8 cellular contexts compared by ENCODE assay signal in the genomic region with DNA sequence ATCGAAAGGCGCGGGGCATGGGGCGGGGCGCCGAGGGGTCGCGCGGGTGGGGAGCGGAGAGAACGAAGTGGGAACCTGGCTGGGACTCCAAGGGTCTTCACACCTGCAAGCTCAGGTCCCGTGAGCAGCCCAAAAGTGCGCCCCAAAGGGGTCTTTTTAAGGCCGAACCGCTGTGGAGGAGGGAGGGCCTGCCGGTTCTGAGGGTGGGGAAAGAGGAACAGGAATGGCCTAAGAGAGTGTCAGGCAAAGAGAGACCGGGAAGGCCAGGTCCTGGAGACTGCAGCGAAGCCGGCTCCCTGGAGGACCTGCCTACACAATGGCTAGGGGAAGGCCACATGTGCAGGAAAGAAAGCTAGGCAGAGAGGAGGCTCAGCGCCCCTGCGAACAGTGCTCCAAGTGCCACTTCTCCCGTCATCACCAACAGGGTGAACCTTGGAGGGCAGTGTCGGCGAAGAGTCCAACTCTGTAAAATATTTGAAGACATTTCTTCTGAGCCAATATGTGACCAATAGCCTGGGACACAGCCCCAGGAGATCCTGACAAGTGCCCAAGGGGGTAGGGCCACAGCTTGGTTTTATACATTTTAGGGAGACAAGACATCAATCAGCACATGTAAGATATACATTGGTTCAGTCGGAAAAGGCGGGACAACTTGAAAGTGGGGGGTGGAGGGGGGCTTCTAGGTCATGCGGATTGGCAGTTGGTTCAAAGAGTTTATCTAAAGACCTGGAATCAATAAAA. TPM values are rescaled to one million over a fixed set of nuclear protein-coding genes. Genes with fewer than 3 reads are reported as not detected.
DNase-seq lines count a peak whose midpoint lies in the region; ATAC-seq and TF ChIP-seq lines count a peak whose summit lies in the region.

No MANE protein-coding gene starts in this region.

- H3K4me3 Mint-ChIP-seq in central memory CD8-positive, alpha-beta T cell, result peak overlapping the region; percentile 85
- peak overlapping the region; percentile 91 for H3K4me3 Mint-ChIP-seq in type B pancreatic cell

- peak; percentile 12 for DNase-seq in M059J (ENCODE audit: low read depth)
- DNase-seq in central memory CD8-positive, alpha-beta T cell (ENCODE audit: low spot score in 2 of 2), result no peak
- DNase-seq in lower leg skin (ENCODE audit: low spot score in 2 of 2), result no peak
- DNase-seq in type B pancreatic cell (ENCODE audit: extremely low spot score, unreplicated experiment), result no peak
- DNase-seq in DMS79 (lab: John Stamatoyannopoulos, UW), result no peak
- no peak for DNase-seq in dedifferentiated amniotic fluid mesenchymal stem cell (ENCODE audit: extremely low spot score)

- TF ChIP-seq CTCF in lower leg skin (IDR thresholded peaks at IDR 0.05) (no peak), type B pancreatic cell (conservative IDR thresholded peaks at IDR 0.05) (no peak)

- 23 to 24% methylated on average over 27 of the region's 27 CpGs for WGBS in lower leg skin, 2 donors

- no peaks in the 10 kb centered on the region for H3K27me3 Mint-ChIP-seq in central memory CD8-positive, alpha-beta T cell
- no peaks in the 10 kb centered on the region for H3K27me3 Mint-ChIP-seq in type B pancreatic cell

- H3K9me3 Mint-ChIP-seq in central memory CD8-positive, alpha-beta T cell, result no peaks in the 10 kb centered on the region
- no peaks in the 10 kb centered on the region for H3K9me3 Mint-ChIP-seq in type B pancreatic cell

- ATAC-seq in central memory CD8-positive, alpha-beta T cell (replicated peaks; ENCODE audit: extremely low read depth, poor library complexity, severe bottlenecking), result no peak
- no peak for ATAC-seq in GM21786 (IDR thresholded peaks at IDR 0.05; ENCODE audit: unreplicated experiment)

- peaks cover 37% of the 10 kb centered on the region for H3K4me1 Mint-ChIP-seq in central memory CD8-positive, alpha-beta T cell
- peaks cover 23% of the 10 kb centered on the region for H3K4me1 Mint-ChIP-seq in type B pancreatic cell (ENCODE audit: unreplicated experiment)

- no peak for TF ChIP-seq POLR2A in lower leg skin (IDR thresholded peaks at IDR 0.05)

- peaks cover 7% of the 10 kb centered on the region for H3K36me3 Mint-ChIP-seq in central memory CD8-positive, alpha-beta T cell (ENCODE audit: insufficient read depth)
- no peaks in the 10 kb centered on the region for H3K36me3 Mint-ChIP-seq in type B pancreatic cell

- intact Hi-C loops in lower leg skin (cut with DNase I; ENCODE audit: low total_unique reads), result no loop called here

- no peak overlapping the region for H3K27ac Mint-ChIP-seq in central memory CD8-positive, alpha-beta T cell (ENCODE audit: low read depth)
- peak overlapping the region; percentile 73 for H3K27ac Mint-ChIP-seq in type B pancreatic cell

- H3K4me3 ChIP-seq in GM08714 (ENCODE audit: low read length) (peak overlapping the region; percentile 44; the same call in 1 of the 2 replicates), lower leg skin (ENCODE audit: low read depth, poor library complexity, severe bottlenecking) (peak overlapping the region; percentile 25)

RNA-seq across cellular contexts. Expression of gene DGCR2, which starts 0.7 kb away (rescaled TPM):
- total RNA-seq in M059J (2014; rRNA removed; shearing (Covaris generic)), result 33.7 and 34.3 TPM in 2 replicates
- 100 to 1,000 TPM in 3 of 4 donors, 10 to 100 TPM in 1; 88.7 to 142 (median 141) TPM for total RNA-seq in lower leg skin
- total RNA-seq in type B pancreatic cell (ENCODE audit: low replicate concordance), result 75.2 and 83.1 TPM in 2 replicates

RNA-seq across cellular contexts. Expression of gene TSSK2, which starts 8.2 kb away (rescaled TPM):
- not detected in 2 replicates for total RNA-seq in M059J (2014; rRNA removed; shearing (Covaris generic))
- total RNA-seq in lower leg skin (not detected), type B pancreatic cell (ENCODE audit: low replicate concordance) (not detected in 2 replicates)

RNA-seq across cellular contexts. Expression of gene ESS2, which starts 21.5 kb away (rescaled TPM):
- total RNA-seq in M059J (2014; rRNA removed; shearing (Covaris generic)), result 15.8 and 17.3 TPM in 2 replicates
- total RNA-seq in lower leg skin, result 10 to 100 TPM; 23.1 to 36.0 (median 25.9) TPM
- 15.7 and 19.5 TPM in 2 replicates for total RNA-seq in type B pancreatic cell (ENCODE audit: low replicate concordance)

RNA-seq across cellular contexts. Expression of gene GSC2, which starts 27.2 kb away (rescaled TPM):
- total RNA-seq in M059J (2014; rRNA removed; shearing (Covaris generic)), result not detected in 2 replicates
- total RNA-seq in lower leg skin (1 to 10 TPM in 1 of 4 donors, under 1 TPM in 1, not detected in 2; 0.42 to 2.6 TPM), type B pancreatic cell (ENCODE audit: low replicate concordance) (not detected in 2 replicates)

RNA-seq across cellular contexts. Expression of gene SLC25A1, which starts 55.6 kb away (rescaled TPM):
- total RNA-seq in M059J (2014; rRNA removed; shearing (Covaris generic)), result 109 and 121 TPM in 2 replicates
- 10 to 100 TPM; 60.1 to 83.2 (median 71.1) TPM for total RNA-seq in lower leg skin
- total RNA-seq in type B pancreatic cell (ENCODE audit: low replicate concordance), result 83.2 and 94.4 TPM in 2 replicates
